22 cellular contexts compared by ENCODE assay signal in the genomic region with DNA sequence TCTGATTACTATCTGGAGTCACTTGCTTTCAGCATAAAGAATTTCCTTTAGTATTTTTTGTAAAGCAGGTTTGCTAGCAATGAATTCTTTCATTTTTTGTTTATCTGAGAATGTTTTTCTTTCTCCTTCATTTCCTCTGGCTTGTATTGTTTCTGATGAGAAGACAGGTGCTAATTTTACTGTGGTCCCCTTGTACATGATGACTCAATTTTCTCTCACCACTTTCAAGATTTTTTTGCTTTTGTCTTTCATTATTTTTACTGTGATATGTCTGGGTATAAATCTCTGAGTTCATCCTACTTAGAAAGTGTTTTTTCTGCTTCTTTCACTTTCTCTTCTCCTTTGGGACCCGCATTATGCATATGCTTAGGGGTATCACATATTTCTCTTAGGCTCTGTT.
"Had no signal": no experiment of that assay in that cellular context is flagged by ENCODE, and none has a peak within 500 bp of the region (broad histone marks: within the 10 kb centered on the region; RNA-seq: fewer than 3 reads in every experiment).

No MANE protein-coding gene starts in this region.

- H3K27ac ChIP-seq: foreskin keratinocyte, left ventricle myocardium inferior, pancreas, prostate gland, sigmoid colon, stomach, thoracic aorta, transverse colon had no signal

- H3K36me3 ChIP-seq: prostate gland had no signal

- H3K9me3 ChIP-seq: pancreas, prostate gland, sigmoid colon, thoracic aorta had no signal

- H3K4me1 Mint-ChIP-seq: naive B cell, nephron had no signal

- H3K4me1 ChIP-seq: foreskin keratinocyte, left ventricle myocardium inferior, pancreas, prostate gland, sigmoid colon, stomach, transverse colon had no signal

- DNase-seq: erythroblast; foreskin keratinocyte; immature natural killer cell; kidney; left cardiac atrium; left ventricle myocardium inferior; mesendoderm; naive B cell; occipital lobe; pancreas; retina; sigmoid colon; small intestine; stimulated activated CD4-positive, alpha-beta T cell treated with anti-CD3 and anti-CD28 coated beads, Interleukin-12 subunit alpha, Interleukin-12 subunit beta, amount 100 ng/mL, for 4 hours; stimulated activated naive CD4-positive, alpha-beta T cell; stomach; substantia nigra; transverse colon had no signal

- ATAC-seq: foreskin keratinocyte, left cardiac atrium, pancreas had no signal

- H3K4me3 ChIP-seq: left ventricle myocardium inferior, lung, pancreas, prostate gland, sigmoid colon, stomach, thoracic aorta, transverse colon had no signal

- FAIRE-seq: pancreas had no signal

- H3K4me3 Mint-ChIP-seq: immature natural killer cell, nephron had no signal

- H3K27me3 ChIP-seq: foreskin keratinocyte, pancreas, sigmoid colon, stomach, transverse colon had no signal

- H3K27ac Mint-ChIP-seq: nephron had no signal

- H3K27me3 Mint-ChIP-seq: naive B cell had no signal
